Comparison of ENCODE assay signal across 11 cellular contexts in genomic region chr5:160166069-160166972, GRCh38. TPM values are rescaled to one million over a fixed set of nuclear protein-coding genes. Genes with fewer than 3 reads are reported as not detected.
DNase-seq lines count a peak whose midpoint lies in the region; ATAC-seq, FAIRE-seq and TF ChIP-seq lines count a peak whose summit lies in the region.
"Had no signal": no experiment of that assay in that cellular context is flagged by ENCODE, and none has a peak within 500 bp of the region (broad histone marks: within the 10 kb centered on the region; RNA-seq: fewer than 3 reads in every experiment).

No MANE protein-coding gene starts in this region.

- DNase-seq in NCI-H82 treated with DMSO at 0.1 percent for 48 hours (lab: John Stamatoyannopoulos, UW; ENCODE audit: unreplicated experiment) (peak; percentile 16), osteoblast (ENCODE audit: insufficient read length, low spot score, missing footprints) (no peak), UCSD-AML1 (lab: John Stamatoyannopoulos, UW; ENCODE audit: unreplicated experiment) (no peak), GM12891 (ENCODE audit: insufficient read length, low spot score) (no peak)
- DNase-seq in activated CD4-positive, CD25-positive, alpha-beta regulatory T cell treated with anti-CD3 and anti-CD28 coated beads, Interleukin-2, amount 50 U/mL, for 72 hours: no peak
- DNase-seq: activated gamma-delta T cell treated with Interleukin-2 at 50 U/mL for 16 hours had no signal

- no peaks in the 10 kb centered on the region for H3K36me3 ChIP-seq in ACC112 (ENCODE audit: insufficient read depth, low read length)
- no peaks in the 10 kb centered on the region for H3K36me3 ChIP-seq in duodenal mucosa (ENCODE audit: control insufficient read depth in 1 of 2, insufficient read depth in 2 of 2, low read length in 2 of 2)
- no peaks in the 10 kb centered on the region for H3K36me3 ChIP-seq in osteoblast (ENCODE audit: insufficient read depth, low read length)
- H3K36me3 ChIP-seq: BE2C had no signal

- FAIRE-seq in GM12891 (lab: Jason Lieb, UNC): no peak

- no peak for ATAC-seq in GM18511 (IDR thresholded peaks at IDR 0.05; ENCODE audit: unreplicated experiment)

- peak overlapping the region; percentile 2 for H2AFZ ChIP-seq in ACC112 (ENCODE audit: low read length, unreplicated experiment)
- H2AFZ ChIP-seq in osteoblast (ENCODE audit: low read length): peak overlapping the region; percentile 65

- no peaks in the 10 kb centered on the region for H3K27me3 ChIP-seq in ACC112 (ENCODE audit: insufficient read depth, low read length)
- peaks cover 0 to 5% of the 10 kb centered on the region in 2 donors for H3K27me3 ChIP-seq in duodenal mucosa (ENCODE audit: control insufficient read depth in 1 of 2, insufficient read depth in 2 of 2, low read length in 2 of 2)
- no peaks in the 10 kb centered on the region for H3K27me3 ChIP-seq in osteoblast (ENCODE audit: insufficient read depth, low read length)
- H3K27me3 ChIP-seq: BE2C had no signal

- H3K4me1 ChIP-seq in ACC112 (ENCODE audit: control insufficient read depth, insufficient read depth, low read length, unreplicated experiment) (peaks cover 47% of the 10 kb centered on the region), duodenal mucosa (ENCODE audit: control insufficient read depth in 1 of 2, insufficient read depth in 2 of 2, low read length in 2 of 2) (peaks cover 9 to 12% of the 10 kb centered on the region in 2 donors), osteoblast (ENCODE audit: insufficient read depth, low read length) (peaks cover 54% of the 10 kb centered on the region)

- no peaks in the 10 kb centered on the region for H4K20me1 ChIP-seq in osteoblast (ENCODE audit: insufficient read depth, low read length)

- peak overlapping the region; percentile 95 for H3K27ac ChIP-seq in ACC112 (ENCODE audit: low read depth, low read length)
- H3K27ac ChIP-seq in duodenal mucosa (ENCODE audit: low read depth, low read length): peak overlapping the region; percentile 32
- peak overlapping the region; percentile 96 for H3K27ac ChIP-seq in osteoblast (ENCODE audit: low read depth, low read length)
- H3K27ac ChIP-seq: HL-60 had no signal

- no peak overlapping the region for H3K9ac ChIP-seq in duodenal mucosa (ENCODE audit: low read depth in 1 of 2, low read length in 2 of 2)

- TF ChIP-seq CTCF in osteoblast (IDR thresholded peaks at IDR 0.05; ENCODE audit: extremely low read depth, low read depth, low read length): no peak

- no peaks in the 10 kb centered on the region for H3K79me2 ChIP-seq in ACC112 (ENCODE audit: control insufficient read depth, insufficient read depth, low read length, unreplicated experiment)
- no peaks in the 10 kb centered on the region for H3K79me2 ChIP-seq in osteoblast (ENCODE audit: insufficient read depth, low read length)

- no peak for TF ChIP-seq POLR2A in GM12891 (IDR thresholded peaks at IDR 0.05; ENCODE audit: low read depth, low read length)

- H3K4me2 ChIP-seq in osteoblast (ENCODE audit: insufficient read depth, low read length): peak overlapping the region; percentile 83

- H3K4me3 ChIP-seq in ACC112 (ENCODE audit: low read depth, low read length): peak overlapping the region; percentile 6
- H3K4me3 ChIP-seq in duodenal mucosa (ENCODE audit: low read depth in 1 of 2, low read length in 2 of 2): no peak overlapping the region
- no peak overlapping the region for H3K4me3 ChIP-seq in osteoblast (ENCODE audit: insufficient read depth, low read length)

- no peaks in the 10 kb centered on the region for H3K9me3 ChIP-seq in duodenal mucosa (ENCODE audit: control insufficient read depth in 1 of 2, low read length in 2 of 2)
- H3K9me3 ChIP-seq in osteoblast (ENCODE audit: low read depth, low read length): no peaks in the 10 kb centered on the region
- H3K9me3 ChIP-seq: BE2C had no signal

TF ChIP-seq in GM12891, 5 proteins besides CTCF, POLR2A, EP300 and RAD21:
- TF ChIP-seq POU2F2 (IDR thresholded peaks at IDR 0.05; ENCODE audit: low read depth, low read length) (no peak), POLR2AphosphoS5 (IDR thresholded peaks at IDR 0.05; ENCODE audit: low read depth, low read length) (no peak), PAX5 (IDR thresholded peaks at IDR 0.05; ENCODE audit: insufficient read depth, low read length, severe bottlenecking) (no peak), SPI1 (IDR thresholded peaks at IDR 0.05; ENCODE audit: low read depth, low read length) (no peak), TAF1 (IDR thresholded peaks at IDR 0.05; ENCODE audit: low read depth, low read length) (no peak)

RNA-seq across cellular contexts. Expression of gene PWWP2A, which starts 47.1 kb away (rescaled TPM):
- total RNA-seq in osteoblast: 23.6 and 26.8 TPM in 2 replicates
- polyA plus RNA-seq in GM12891 (2012; ENCODE audit: low read depth, missing spikeins): 8.9 TPM

Comparison
In these comparisons a context has a peak if more than half of its experiments do, and no peak if none do; other contexts are left out.
1. H3K27ac ChIP-seq: peak in every context shown above with its lines; median percentile 96 in osteoblast; 95 in ACC112; 32 in duodenal mucosa.